19 cellular contexts compared by ENCODE assay signal in genomic region chr7:6529643-6530042, GRCh38. TPM values are rescaled to one million over a fixed set of nuclear protein-coding genes. Genes with fewer than 3 reads are reported as not detected.
DNase-seq lines count a peak whose midpoint lies in the region; ATAC-seq, FAIRE-seq and TF ChIP-seq lines count a peak whose summit lies in the region.
"Had no signal": no experiment of that assay in that cellular context is flagged by ENCODE, and none has a peak within 500 bp of the region (broad histone marks: within the 10 kb centered on the region; RNA-seq: fewer than 3 reads in every experiment).

No MANE protein-coding gene starts in this region.

- H3K36me3 Mint-ChIP-seq in stimulated activated naive CD8-positive, alpha-beta T cell treated with anti-CD3 and anti-CD28 coated beads, Interleukin-15, Interleukin-2, amounts not matched to agents 100 ng/mL and 50 ng/mL, for 24 hours (ENCODE audit: low read depth): no peaks in the 10 kb centered on the region
- H3K36me3 Mint-ChIP-seq in activated B cell treated with CpG ODN at 0.5 μM for 24 hours (ENCODE audit: low read depth): no peaks in the 10 kb centered on the region
- H3K36me3 Mint-ChIP-seq in naive B cell: no peaks in the 10 kb centered on the region

- H3K4me3 ChIP-seq in upper lobe of left lung: no peak overlapping the region
- H3K4me3 ChIP-seq in mammary epithelial cell (replicated peaks in 1 of 3; ENCODE audit: insufficient read depth in 1 of 3, low read depth in 2 of 3, low read length in 3 of 3): no peak overlapping the region
- H3K4me3 ChIP-seq: tibial artery had no signal

- H3K4me1 Mint-ChIP-seq in stimulated activated naive CD8-positive, alpha-beta T cell treated with anti-CD3 and anti-CD28 coated beads, Interleukin-15, Interleukin-2, amounts not matched to agents 100 ng/mL and 50 ng/mL, for 24 hours (ENCODE audit: low read depth): peaks cover 27% of the 10 kb centered on the region
- H3K4me1 Mint-ChIP-seq in activated B cell treated with CpG ODN at 0.5 μM for 24 hours: peaks cover 22% of the 10 kb centered on the region
- H3K4me1 Mint-ChIP-seq in naive B cell: peaks cover 18 to 35% (median 31%) of the 10 kb centered on the region in 3 donors

- H3K4me3 Mint-ChIP-seq in stimulated activated naive CD8-positive, alpha-beta T cell treated with anti-CD3 and anti-CD28 coated beads, Interleukin-15, Interleukin-2, amounts not matched to agents 100 ng/mL and 50 ng/mL, for 24 hours: peak overlapping the region; percentile 59
- H3K4me3 Mint-ChIP-seq in activated B cell treated with CpG ODN at 0.5 μM for 24 hours (peak overlapping the region; percentile 86), naive B cell (peak overlapping the region; percentile 70 to 94 (median 90))

- no peak overlapping the region for H2AFZ ChIP-seq in mammary epithelial cell (ENCODE audit: low read depth, low read length)

- no peak overlapping the region for H3K27ac Mint-ChIP-seq in stimulated activated naive CD8-positive, alpha-beta T cell treated with anti-CD3 and anti-CD28 coated beads, Interleukin-15, Interleukin-2, amounts not matched to agents 100 ng/mL and 50 ng/mL, for 24 hours
- no peak overlapping the region for H3K27ac Mint-ChIP-seq in activated B cell treated with CpG ODN at 0.5 μM for 24 hours
- no peak overlapping the region for H3K27ac Mint-ChIP-seq in naive B cell

- no peak overlapping the region for H3K9ac ChIP-seq in mammary epithelial cell (ENCODE audit: insufficient read depth, low read length)

- no peak overlapping the region for H3K27ac ChIP-seq in upper lobe of left lung
- H3K27ac ChIP-seq in mammary epithelial cell (ENCODE audit: insufficient read depth, low read depth, low read length): no peak overlapping the region
- H3K27ac ChIP-seq: tibial artery had no signal

- POLR2A ChIA-PET in activated B cell treated with CpG ODN at 0.5 μM for 24 hours (lab: Charles Lee): no interaction called here

- no peak for ATAC-seq in stimulated activated naive CD8-positive, alpha-beta T cell treated with anti-CD3 and anti-CD28 coated beads, Interleukin-15, Interleukin-2, amounts not matched to agents 100 U/mL and 50 U/mL, for 24 hours
- ATAC-seq in activated B cell treated with CpG ODN at 0.5 μM for 24 hours (ENCODE audit: low read depth): no peak
- ATAC-seq in naive B cell (ENCODE audit: low read depth in 2 of 2): no peak
- ATAC-seq in upper lobe of left lung (ENCODE audit: low FRiP score in 2 of 2): no peak
- ATAC-seq: activated CD4-positive, CD25-positive, alpha-beta regulatory T cell treated with anti-CD3 and anti-CD28 coated beads, Interleukin-2, amount 50 U/mL, for 24 hours; Panc1 had no signal

- dilution Hi-C loops in mammary epithelial cell (cut with HindIII; ENCODE audit: low sequenced_read_pairs): no loop called here

- H3K4me1 ChIP-seq in upper lobe of left lung (peaks cover 12 to 21% (median 15%) of the 10 kb centered on the region in 4 donors), mammary epithelial cell (ENCODE audit: insufficient read depth, low read length) (peaks cover 4% of the 10 kb centered on the region)

- intact Hi-C loops in activated B cell treated with CpG ODN at 0.5 μM for 24 hours (cut with micrococcal nuclease): loop anchor here (5.0 kb wide), 1 partner anchor 198 kb away; no protein-coding TSS in a partner anchor
- intact Hi-C loops in mammary epithelial cell (cut with micrococcal nuclease): no loop called here

- H3K4me2 ChIP-seq in mammary epithelial cell (ENCODE audit: insufficient read depth, low read depth, low read length): no peak overlapping the region

- TF ChIP-seq CTCF in activated B cell treated with CpG ODN at 0.5 μM for 24 hours (IDR thresholded peaks at IDR 0.05): no peak
- no peak for TF ChIP-seq CTCF in upper lobe of left lung (IDR thresholded peaks at IDR 0.05)
- TF ChIP-seq CTCF in mammary epithelial cell (conservative IDR thresholded peaks at IDR 0.05 in 1 of 2, IDR thresholded peaks at IDR 0.05 in 1 of 2; ENCODE audit: extremely low read depth in 1 of 2, insufficient read depth in 1 of 2, low read depth in 1 of 2, low read length in 2 of 2): no peak

- no peak for TF ChIP-seq EP300 in upper lobe of left lung (IDR thresholded peaks at IDR 0.05)

- TF ChIP-seq POLR2A in upper lobe of left lung (IDR thresholded peaks at IDR 0.05): no peak

- CTCF ChIA-PET in activated B cell treated with CpG ODN at 0.5 μM for 24 hours (lab: Charles Lee): no interaction called here
- CTCF ChIA-PET in mammary epithelial cell (lab: Charles Lee; ENCODE audit: low non-redundant PET): no interaction called here

- H3K27me3 ChIP-seq in upper lobe of left lung (peaks cover 0 to 33% (median 15%) of the 10 kb centered on the region in 4 donors), mammary epithelial cell (ENCODE audit: insufficient read depth, low read length) (peaks cover 14% of the 10 kb centered on the region)

- H3K9me3 ChIP-seq in upper lobe of left lung: no peaks in the 10 kb centered on the region
- H3K9me3 ChIP-seq in mammary epithelial cell (replicated peaks; ENCODE audit: insufficient read depth, low read length): no peaks in the 10 kb centered on the region
- H3K9me3 ChIP-seq: tibial artery had no signal

- in situ Hi-C loops in mammary epithelial cell (cut with MboI; ENCODE audit: low sequenced_read_pairs in 2 of 2): no loop called here

- H3K9me3 Mint-ChIP-seq in stimulated activated naive CD8-positive, alpha-beta T cell treated with anti-CD3 and anti-CD28 coated beads, Interleukin-15, Interleukin-2, amounts not matched to agents 100 ng/mL and 50 ng/mL, for 24 hours: no peaks in the 10 kb centered on the region
- H3K9me3 Mint-ChIP-seq in activated B cell treated with CpG ODN at 0.5 μM for 24 hours: no peaks in the 10 kb centered on the region
- no peaks in the 10 kb centered on the region for H3K9me3 Mint-ChIP-seq in naive B cell

- peaks cover 22% of the 10 kb centered on the region for H3K27me3 Mint-ChIP-seq in stimulated activated naive CD8-positive, alpha-beta T cell treated with anti-CD3 and anti-CD28 coated beads, Interleukin-15, Interleukin-2, amounts not matched to agents 100 ng/mL and 50 ng/mL, for 24 hours
- H3K27me3 Mint-ChIP-seq in activated B cell treated with CpG ODN at 0.5 μM for 24 hours: peaks cover 13% of the 10 kb centered on the region
- H3K27me3 Mint-ChIP-seq in naive B cell: peaks cover 0 to 16% (median 12%) of the 10 kb centered on the region in 3 donors

- no TSS peak for BruUV-seq in mammary epithelial cell (replicated peaks; lab: Mats Ljungman, UMichigan)

- no peaks in the 10 kb centered on the region for H3K36me3 ChIP-seq in upper lobe of left lung
- no peaks in the 10 kb centered on the region for H3K36me3 ChIP-seq in mammary epithelial cell (ENCODE audit: insufficient read depth, low read length)
- H3K36me3 ChIP-seq: tibial artery had no signal

- H3K79me2 ChIP-seq in mammary epithelial cell (ENCODE audit: insufficient read depth, low read length): no peaks in the 10 kb centered on the region

- no peak for DNase-seq in stimulated activated naive CD8-positive, alpha-beta T cell treated with anti-CD3 and anti-CD28 coated beads, Interleukin-15, Interleukin-2, amounts not matched to agents 100 U/mL and 50 U/mL, for 24 hours
- DNase-seq in activated B cell treated with CpG ODN at 0.5 μM for 24 hours (no peak), naive B cell (no peak), urothelium cell line (ENCODE audit: low spot score) (no peak), upper lobe of left lung (no peak), mammary epithelial cell (no peak), NCI-H748 (lab: John Stamatoyannopoulos, UW; ENCODE audit: unreplicated experiment) (no peak)
- DNase-seq: dermis blood vessel endothelial cell, foreskin melanocyte, NCI-H187 treated with DMSO at 0.1 percent for 48 hours, NCI-H345, nucleus accumbens, retina, T-helper 9 cell, tibial artery had no signal

- FAIRE-seq in urothelium cell line (lab: Jason Lieb, UNC): peak; percentile 75

- H4K20me1 ChIP-seq in mammary epithelial cell (ENCODE audit: insufficient read depth, low read length): no peaks in the 10 kb centered on the region

- 56 to 62% methylated on average over 5 to 6 of the region's 6 CpGs for WGBS in upper lobe of left lung, 2 donors
- WGBS in mammary epithelial cell (ENCODE audit: low coverage, missing lambda C conversion rate): 50% methylated on average over 2 of the region's 6 CpGs

RNA-seq across cellular contexts. Expression of gene GRID2IP, which starts 21.6 kb away (rescaled TPM):
- total RNA-seq in activated B cell treated with CpG ODN at 0.5 μM for 24 hours: 0.93 and 1.3 TPM in 2 replicates
- polyA plus RNA-seq in naive B cell (ENCODE audit: low read depth in 6 of 6): under 1 TPM in 2 of 6 donors, not detected in 4; 0.08 to 0.17 TPM
- 1 to 10 TPM in 2 of 6 donors, under 1 TPM in 3, not detected in 1; 0.30 to 1.3 (median 0.63) TPM for total RNA-seq in upper lobe of left lung
- total RNA-seq in mammary epithelial cell: not detected
- polyA plus RNA-seq in mammary epithelial cell: 0.01 TPM
- not detected for polyA minus RNA-seq in mammary epithelial cell
- total RNA-seq: dermis blood vessel endothelial cell, epithelial cell of proximal tubule had no signal

RNA-seq across cellular contexts. Expression of gene KDELR2, which starts 45.7 kb away (rescaled TPM):
- total RNA-seq in activated B cell treated with CpG ODN at 0.5 μM for 24 hours (33.5 TPM in 2 replicates), upper lobe of left lung (100 to 1,000 TPM in 1 of 6 donors, 10 to 100 TPM in 5; 35.6 to 120 (median 92.7) TPM), mammary epithelial cell (100 to 1,000 TPM in 1 of 2 donors, 10 to 100 TPM in 1; 93.4 to 149 TPM)
- polyA plus RNA-seq in naive B cell (ENCODE audit: low read depth in 6 of 6) (10 to 100 TPM; 33.8 to 64.8 (median 53.3) TPM), mammary epithelial cell (96.1 TPM)
- polyA minus RNA-seq in mammary epithelial cell: 150 TPM

RNA-seq across cellular contexts. Expression of gene ZDHHC4, which starts 47.6 kb away (rescaled TPM):
- total RNA-seq in activated B cell treated with CpG ODN at 0.5 μM for 24 hours (33.2 and 37.4 TPM in 2 replicates), upper lobe of left lung (10 to 100 TPM; 24.2 to 57.9 (median 48.4) TPM), mammary epithelial cell (10 to 100 TPM; 34.1 to 52.5 TPM)
- polyA plus RNA-seq in naive B cell (ENCODE audit: low read depth in 6 of 6) (10 to 100 TPM; 77.9 to 97.7 (median 81.4) TPM), mammary epithelial cell (40.5 TPM)
- polyA minus RNA-seq in mammary epithelial cell: 52.4 TPM
